ENCODE assay signal across 22 cellular contexts in genomic region chr12:57315681-57316080, GRCh38.
DNase-seq lines count a peak whose midpoint lies in the region; ATAC-seq and TF ChIP-seq lines count a peak whose summit lies in the region.
"Had no signal": no experiment of that assay in that cellular context is flagged by ENCODE, and none has a peak within 500 bp of the region (broad histone marks: within the 10 kb centered on the region; RNA-seq: fewer than 3 reads in every experiment).

No MANE protein-coding gene starts in this region.

- no peaks in the 10 kb centered on the region for H3K36me3 Mint-ChIP-seq in GM23338 (ENCODE audit: low read depth)
- peaks cover 5% of the 10 kb centered on the region for H3K36me3 Mint-ChIP-seq in activated T-helper 17 cell treated with anti-CD3 and anti-CD28 coated beads, Interleukin-2, amount 50 U/mL, for 72 hours (ENCODE audit: low read depth)

- no peaks in the 10 kb centered on the region for H3K27me3 ChIP-seq in GM23338 (ENCODE audit: insufficient read depth)
- no peaks in the 10 kb centered on the region for H3K27me3 ChIP-seq in foreskin keratinocyte
- no peaks in the 10 kb centered on the region for H3K27me3 ChIP-seq in effector memory CD4-positive, alpha-beta T cell (replicated peaks; ENCODE audit: control insufficient read depth, insufficient read depth, low read length, poor library complexity, severe bottlenecking)

- H3K27ac ChIP-seq in 22Rv1 = peak overlapping the region; percentile 12; the same call in 1 of the 2 replicates
- H3K27ac ChIP-seq in GM23338 (ENCODE audit: low read depth) = 0 out of 2 replicates have a peak overlapping the region, but pooled peaks have one; percentile 50
- H3K27ac ChIP-seq in foreskin keratinocyte = no peak overlapping the region
- H3K27ac ChIP-seq in effector memory CD4-positive, alpha-beta T cell (ENCODE audit: insufficient read depth, low read length, poor library complexity, severe bottlenecking) = no peak overlapping the region
- H3K27ac ChIP-seq: C4-2B, PC-9 had no signal

- H3F3A ChIP-seq in GM23338 (replicated peaks; ENCODE audit: low read depth) = no peaks in the 10 kb centered on the region

- DNase-seq in GM23338 (ENCODE audit: low spot score) (no peak), foreskin keratinocyte (peak in 1 of 2 donors; percentile 44)
- DNase-seq in effector memory CD4-positive, alpha-beta T cell = no peak
- no peak for DNase-seq in stimulated activated naive CD8-positive, alpha-beta T cell treated with anti-CD3 and anti-CD28 coated beads, Interleukin-15, amount 100 ng/mL, for 72 hours
- no peak for DNase-seq in activated CD4-positive, alpha-beta T cell treated with anti-CD3 and anti-CD28 coated beads, Interleukin-2, amount 50 U/mL, for 1 hour
- DNase-seq: CD8-positive, alpha-beta T cell; DMS79 treated with DMSO at 0.1 percent for 48 hours; GF-D8; Kasumi-1; MV-4-11; NCI-H1105; NCI-H1436 treated with DMSO at 0.1 percent for 48 hours; NCI-H187 treated with DMSO at 0.1 percent for 48 hours; NCI-H2107; NCI-H446 treated with DMSO at 0.1 percent for 48 hours; NCI-H526; PC-9; Right ventricle myocardium superior had no signal

- H2AFZ ChIP-seq in GM23338 = no peak overlapping the region
- H2AFZ ChIP-seq: PC-9 had no signal

- no peak overlapping the region for H3K4me2 ChIP-seq in GM23338
- H3K4me2 ChIP-seq: PC-9 had no signal

- H3K4me3 ChIP-seq in GM23338 = no peak overlapping the region
- no peak overlapping the region for H3K4me3 ChIP-seq in effector memory CD4-positive, alpha-beta T cell (ENCODE audit: insufficient read depth, low read depth, low read length, poor library complexity, severe bottlenecking)
- H3K4me3 ChIP-seq: K562, PC-9 had no signal

- no peak for ATAC-seq in GM23338
- no peak for ATAC-seq in activated T-helper 17 cell treated with anti-CD3 and anti-CD28 coated beads, Interleukin-2, amount 50 U/mL, for 72 hours (replicated peaks)
- ATAC-seq in foreskin keratinocyte = peak; percentile 15
- no peak for ATAC-seq in stimulated activated naive CD8-positive, alpha-beta T cell treated with anti-CD3 and anti-CD28 coated beads, Interleukin-15, amount 100 ng/mL, for 72 hours
- ATAC-seq: CD8-positive, alpha-beta T cell; K562 had no signal

- H3K27ac Mint-ChIP-seq in GM23338 = 0 out of 2 replicates have a peak overlapping the region, but pooled peaks have one; percentile 14
- peak overlapping the region; percentile 17 for H3K27ac Mint-ChIP-seq in activated T-helper 17 cell treated with anti-CD3 and anti-CD28 coated beads, Interleukin-2, amount 50 U/mL, for 72 hours
- no peak overlapping the region for H3K27ac Mint-ChIP-seq in stimulated activated naive CD8-positive, alpha-beta T cell treated with anti-CD3 and anti-CD28 coated beads, Interleukin-15, amount 100 ng/mL, for 72 hours
- H3K27ac Mint-ChIP-seq: CD8-positive, alpha-beta T cell had no signal

- H4K20me1 ChIP-seq in GM23338 (replicated peaks; ENCODE audit: insufficient read depth) = no peaks in the 10 kb centered on the region

- no peak overlapping the region for H3K4me3 Mint-ChIP-seq in GM23338
- H3K4me3 Mint-ChIP-seq in activated T-helper 17 cell treated with anti-CD3 and anti-CD28 coated beads, Interleukin-2, amount 50 U/mL, for 72 hours = no peak overlapping the region
- no peak overlapping the region for H3K4me3 Mint-ChIP-seq in stimulated activated naive CD8-positive, alpha-beta T cell treated with anti-CD3 and anti-CD28 coated beads, Interleukin-15, amount 100 ng/mL, for 72 hours
- H3K4me3 Mint-ChIP-seq: CD8-positive, alpha-beta T cell had no signal

- H3K9me3 ChIP-seq in effector memory CD4-positive, alpha-beta T cell (ENCODE audit: control insufficient read depth, low read length) = no peaks in the 10 kb centered on the region

- H3K4me1 ChIP-seq in GM23338 (ENCODE audit: insufficient read depth) (no peaks in the 10 kb centered on the region), foreskin keratinocyte (peaks cover 8% of the 10 kb centered on the region)
- H3K4me1 ChIP-seq in effector memory CD4-positive, alpha-beta T cell (ENCODE audit: control insufficient read depth, insufficient read depth, low read length, poor library complexity, severe bottlenecking) = no peaks in the 10 kb centered on the region

- no peaks in the 10 kb centered on the region for H3K27me3 Mint-ChIP-seq in GM23338 (ENCODE audit: insufficient read depth, low read depth, poor library complexity)
- no peaks in the 10 kb centered on the region for H3K27me3 Mint-ChIP-seq in activated T-helper 17 cell treated with anti-CD3 and anti-CD28 coated beads, Interleukin-2, amount 50 U/mL, for 72 hours
- H3K27me3 Mint-ChIP-seq in stimulated activated naive CD8-positive, alpha-beta T cell treated with anti-CD3 and anti-CD28 coated beads, Interleukin-15, amount 100 ng/mL, for 72 hours = no peaks in the 10 kb centered on the region

- TF ChIP-seq CTCF in 22Rv1 (IDR thresholded peaks at IDR 0.05) (no peak), GM23338 (conservative IDR thresholded peaks at IDR 0.05; ENCODE audit: low read depth in 2 of 2) (no peak), foreskin keratinocyte (conservative IDR thresholded peaks at IDR 0.05) (no peak)

- no peaks in the 10 kb centered on the region for H3K36me3 ChIP-seq in GM23338 (ENCODE audit: insufficient read depth)
- no peaks in the 10 kb centered on the region for H3K36me3 ChIP-seq in effector memory CD4-positive, alpha-beta T cell (ENCODE audit: control insufficient read depth, insufficient read depth, low read length)

- no peaks in the 10 kb centered on the region for H3K9me3 Mint-ChIP-seq in GM23338
- no peaks in the 10 kb centered on the region for H3K9me3 Mint-ChIP-seq in activated T-helper 17 cell treated with anti-CD3 and anti-CD28 coated beads, Interleukin-2, amount 50 U/mL, for 72 hours
- no peaks in the 10 kb centered on the region for H3K9me3 Mint-ChIP-seq in stimulated activated naive CD8-positive, alpha-beta T cell treated with anti-CD3 and anti-CD28 coated beads, Interleukin-15, amount 100 ng/mL, for 72 hours
- H3K9me3 Mint-ChIP-seq: CD8-positive, alpha-beta T cell had no signal

- no peaks in the 10 kb centered on the region for H3K79me2 ChIP-seq in GM23338 (replicated peaks; ENCODE audit: insufficient read depth)

- H3K9me2 ChIP-seq in GM23338 (ENCODE audit: insufficient read depth) = no peaks in the 10 kb centered on the region

- H3K4me1 Mint-ChIP-seq in GM23338 = no peaks in the 10 kb centered on the region
- H3K4me1 Mint-ChIP-seq in activated T-helper 17 cell treated with anti-CD3 and anti-CD28 coated beads, Interleukin-2, amount 50 U/mL, for 72 hours = no peaks in the 10 kb centered on the region
- H3K4me1 Mint-ChIP-seq in stimulated activated naive CD8-positive, alpha-beta T cell treated with anti-CD3 and anti-CD28 coated beads, Interleukin-15, amount 100 ng/mL, for 72 hours = no peaks in the 10 kb centered on the region

TF ChIP-seq in GM23338, 12 proteins besides CTCF, POLR2A, EP300 and RAD21:
- TF ChIP-seq ZNF331 (CRISPR knock-in tag; IDR thresholded peaks at IDR 0.05; ENCODE audit: low read depth) (no peak), CREB1 (CRISPR knock-in tag; IDR thresholded peaks at IDR 0.05; ENCODE audit: low read depth) (no peak), JUNB (IDR thresholded peaks at IDR 0.05; ENCODE audit: unreplicated experiment) (no peak), ZNF114 (CRISPR knock-in tag; IDR thresholded peaks at IDR 0.05) (no peak), NANOG (IDR thresholded peaks at IDR 0.05; ENCODE audit: borderline replicate concordance) (no peak), EZH2phosphoT487 (IDR thresholded peaks at IDR 0.05; ENCODE audit: unreplicated experiment) (no peak)

Comparison
In these comparisons a context has a peak if more than half of its experiments do, and no peak if none do; other contexts are left out.
1. H3K27ac ChIP-seq: peak in 22Rv1 (single experiment) and GM23338 (single experiment); none in foreskin keratinocyte (single experiment) and effector memory CD4-positive, alpha-beta T cell (single experiment).
2. H3K27ac Mint-ChIP-seq: peak in GM23338 (single experiment) and activated T-helper 17 cell treated with anti-CD3 and anti-CD28 coated beads, Interleukin-2, amount 50 U/mL, for 72 hours (single experiment); none in stimulated activated naive CD8-positive, alpha-beta T cell treated with anti-CD3 and anti-CD28 coated beads, Interleukin-15, amount 100 ng/mL, for 72 hours (0 of 2).